24 cellular contexts compared by ENCODE assay signal in genomic region chr9:22975921-22976320, GRCh38.
"Had no signal": no experiment of that assay in that cellular context is flagged by ENCODE, and none has a peak within 500 bp of the region (broad histone marks: within the 10 kb centered on the region; RNA-seq: fewer than 3 reads in every experiment).

No MANE protein-coding gene starts in this region.

- H3K36me3 ChIP-seq: breast epithelium, neutrophil, tibial nerve, vagina had no signal

- H3K4me3 Mint-ChIP-seq: activated CD4-positive, alpha-beta T cell treated with anti-CD3 and anti-CD28 coated beads, Interleukin-2, amount 10 ng/mL, durations not matched to agents 7 days and 5 days; activated naive CD8-positive, alpha-beta T cell; activated T-cell treated with anti-CD3 and anti-CD28 coated beads, Interleukin-2, amount 50 U/mL, for 72 hours; endodermal cell; memory B cell; natural killer cell had no signal

- FAIRE-seq: kidney had no signal

- H3K27ac ChIP-seq: breast epithelium, neutrophil, skin epidermis, tibial nerve, vagina had no signal

- H3K27ac Mint-ChIP-seq: activated CD4-positive, alpha-beta T cell treated with anti-CD3 and anti-CD28 coated beads, Interleukin-2, amount 10 ng/mL, durations not matched to agents 7 days and 5 days; activated naive CD8-positive, alpha-beta T cell; activated T-cell treated with anti-CD3 and anti-CD28 coated beads, Interleukin-2, amount 50 U/mL, for 72 hours; endodermal cell; memory B cell; natural killer cell had no signal

- H3K4me3 ChIP-seq: breast epithelium, skin epidermis, tibial nerve, vagina had no signal

- H3K36me3 Mint-ChIP-seq: activated naive CD8-positive, alpha-beta T cell; memory B cell; natural killer cell had no signal

- H3K27me3 Mint-ChIP-seq: activated CD4-positive, alpha-beta T cell treated with anti-CD3 and anti-CD28 coated beads, Interleukin-2, amount 10 ng/mL, durations not matched to agents 7 days and 5 days; activated naive CD8-positive, alpha-beta T cell; memory B cell had no signal

- DNase-seq: activated CD4-positive, alpha-beta T cell treated with anti-CD3 and anti-CD28 coated beads, Interleukin-2, amount 10 ng/mL, durations not matched to agents 7 days and 5 days; activated CD8-positive, alpha-beta memory T cell treated with anti-CD3 and anti-CD28 coated beads, Interleukin-2, amount 50 U/mL, for 48 hours; activated gamma-delta T cell; activated T-cell treated with anti-CD3 and anti-CD28 coated beads, Interleukin-2, amount 50 U/mL, for 72 hours; amygdala; dermis blood vessel endothelial cell; endodermal cell; glutamatergic neuron; hypothalamus; kidney; left ventricle myocardium superior; natural killer cell; retina; stimulated activated CD4-positive, alpha-beta T cell treated with anti-CD3 and anti-CD28 coated beads, Interleukin-15, amount 100 ng/mL, for 24 hours; stimulated activated CD4-positive, alpha-beta T cell treated with anti-CD3 and anti-CD28 coated beads, Interleukin-4, amount 100 ng/mL, for 24 hours; stimulated activated naive CD4-positive, alpha-beta T cell; substantia nigra had no signal

- H3K9me3 ChIP-seq: breast epithelium, neutrophil, tibial nerve, vagina had no signal

- H3K4me1 Mint-ChIP-seq: activated CD4-positive, alpha-beta T cell treated with anti-CD3 and anti-CD28 coated beads, Interleukin-2, amount 10 ng/mL, durations not matched to agents 7 days and 5 days; memory B cell; natural killer cell had no signal

- H3K27me3 ChIP-seq: breast epithelium, neutrophil, tibial nerve, vagina had no signal

- H3K9me3 Mint-ChIP-seq: activated CD4-positive, alpha-beta T cell treated with anti-CD3 and anti-CD28 coated beads, Interleukin-2, amount 10 ng/mL, durations not matched to agents 7 days and 5 days; endodermal cell had no signal
